In genomic region chr3:97971679-97972567, GRCh38 we compare ENCODE assay signal across 8 cellular contexts. TPM values are rescaled to one million over a fixed set of nuclear protein-coding genes. Genes with fewer than 3 reads are reported as not detected.
DNase-seq lines count a peak whose midpoint lies in the region; ATAC-seq, FAIRE-seq and TF ChIP-seq lines count a peak whose summit lies in the region.

Gene RIOX2 (minus strand): TSS chr3:97972431. CDS start chr3:97967593, 4,838 bp downstream.

- no peaks in the 10 kb centered on the region for H3K36me3 ChIP-seq in astrocyte (ENCODE audit: insufficient read depth, low read length)

- H3K4me3 Mint-ChIP-seq in T-helper 2 cell treated with Interferon-gamma antibody and Interleukin-4, amounts not matched to agents 5 μg/mL and 100 μg/mL, for 36 hours, result peak within 1 kb of the TSS; percentile 94
- H3K4me3 Mint-ChIP-seq in astrocyte (ENCODE audit: unreplicated experiment), result peak within 1 kb of the TSS; percentile 89

- H4K20me1 ChIP-seq in astrocyte (ENCODE audit: insufficient read depth, low read length), result peaks cover 19% of the 10 kb centered on the region

- peak within 1 kb of the TSS; percentile 90 for H3K27ac Mint-ChIP-seq in T-helper 2 cell treated with Interferon-gamma antibody and Interleukin-4, amounts not matched to agents 5 μg/mL and 100 μg/mL, for 36 hours
- H3K27ac Mint-ChIP-seq in astrocyte (ENCODE audit: unreplicated experiment), result peak within 1 kb of the TSS; percentile 5

- no peak for FAIRE-seq in astrocyte (lab: Jason Lieb, UNC)

- peaks cover 50% of the 10 kb centered on the region for H3K79me2 ChIP-seq in astrocyte (ENCODE audit: insufficient read depth, low read length)

- no peaks in the 10 kb centered on the region for H3K9me3 Mint-ChIP-seq in T-helper 2 cell treated with Interferon-gamma antibody and Interleukin-4, amounts not matched to agents 5 μg/mL and 100 μg/mL, for 36 hours
- H3K9me3 Mint-ChIP-seq in astrocyte (ENCODE audit: unreplicated experiment), result no peaks in the 10 kb centered on the region

- peaks cover 17% of the 10 kb centered on the region for H3K36me3 Mint-ChIP-seq in T-helper 2 cell treated with Interferon-gamma antibody and Interleukin-4, amounts not matched to agents 5 μg/mL and 100 μg/mL, for 36 hours (ENCODE audit: low read depth)
- no peaks in the 10 kb centered on the region for H3K36me3 Mint-ChIP-seq in astrocyte (ENCODE audit: low read depth, unreplicated experiment)

- no peaks in the 10 kb centered on the region for H3K27me3 Mint-ChIP-seq in T-helper 2 cell treated with Interferon-gamma antibody and Interleukin-4, amounts not matched to agents 5 μg/mL and 100 μg/mL, for 36 hours (ENCODE audit: low read depth)
- H3K27me3 Mint-ChIP-seq in astrocyte (ENCODE audit: low read depth, unreplicated experiment), result no peaks in the 10 kb centered on the region

- peaks cover 10% of the 10 kb centered on the region for H3K4me1 ChIP-seq in astrocyte (ENCODE audit: insufficient read depth, low read length)

- peak within 1 kb of the TSS; percentile 38 for H3K27ac ChIP-seq in astrocyte (ENCODE audit: low read depth, low read length)

- no peaks in the 10 kb centered on the region for H3K9me3 ChIP-seq in astrocyte (ENCODE audit: insufficient read depth, low read depth, low read length)

- peaks cover 62% of the 10 kb centered on the region for H3K4me1 Mint-ChIP-seq in T-helper 2 cell treated with Interferon-gamma antibody and Interleukin-4, amounts not matched to agents 5 μg/mL and 100 μg/mL, for 36 hours (ENCODE audit: low read depth)
- H3K4me1 Mint-ChIP-seq in astrocyte (ENCODE audit: low read depth, unreplicated experiment), result no peaks in the 10 kb centered on the region

- H3K4me3 ChIP-seq in astrocyte (ENCODE audit: insufficient read depth, low read depth, low read length), result peak within 1 kb of the TSS; percentile 69

- DNase-seq in NCI-H1092 (lab: John Stamatoyannopoulos, UW), result peak; percentile 25
- DNase-seq in T-helper 2 cell treated with Interferon-gamma antibody and Interleukin-4, amounts not matched to agents 5 μg/mL and 100 μg/mL, for 36 hours (ENCODE audit: low spot score), result peak; percentile 78
- peak; percentile 57 for DNase-seq in astrocyte (ENCODE audit: low read depth)
- peak in 49 of 51 donors; percentile 19 to 85 (median 66) for DNase-seq in hypothalamus (lab: John Stamatoyannopoulos, UW)
- peak; percentile 80 for DNase-seq in sciatic nerve (ENCODE audit: low spot score)
- no peak for DNase-seq in NCI-H1436 treated with DMSO at 0.1 percent for 48 hours (lab: John Stamatoyannopoulos, UW)

- peak; percentile 8 for TF ChIP-seq CTCF in GM12873 (IDR thresholded peaks at IDR 0.05; ENCODE audit: insufficient read depth, low read depth, low read length, missing control alignments)
- no peak for TF ChIP-seq CTCF in astrocyte (IDR thresholded peaks at IDR 0.05; ENCODE audit: insufficient read depth, low read depth, low read length)

- peak within 1 kb of the TSS; percentile 89 for H3K4me2 ChIP-seq in astrocyte (ENCODE audit: low read length)

- ATAC-seq in HG02588 (IDR thresholded peaks at IDR 0.05; ENCODE audit: unreplicated experiment) (peak; percentile 90), sciatic nerve (peak; percentile 94)

- intact Hi-C loops in sciatic nerve (cut with DNase I), result no loop called here

- peak within 1 kb of the TSS; percentile 74 for H3K9ac ChIP-seq in astrocyte (ENCODE audit: low read length)

- H2AFZ ChIP-seq in astrocyte (ENCODE audit: low read depth, low read length), result peak within 1 kb of the TSS; percentile 81

- H3K27me3 ChIP-seq in astrocyte (ENCODE audit: insufficient read depth, low read length), result no peaks in the 10 kb centered on the region

RNA-seq across cellular contexts. Expression of gene RIOX2, which starts in this region (rescaled TPM):
- total RNA-seq in astrocyte (17.3 and 20.2 TPM in 2 replicates), sciatic nerve (36.0 TPM)
